In genomic region chr7:6558837-6559236, GRCh38 we compare ENCODE assay signal across 8 cellular contexts.
DNase-seq lines count a peak whose midpoint lies in the region; ATAC-seq and TF ChIP-seq lines count a peak whose summit lies in the region.

No MANE protein-coding gene starts in this region.

- DNase-seq in NCI-H510A treated with DMSO at 0.1 percent for 48 hours (lab: John Stamatoyannopoulos, UW): peak; percentile 7
- no peak for DNase-seq in NCI-H510A (lab: John Stamatoyannopoulos, UW)
- no peak for DNase-seq in HFF-Myc (ENCODE audit: extremely low read depth, low read depth)
- DNase-seq in RWPE1 (ENCODE audit: low spot score): peak; percentile 62
- peak in 37 of 42 donors; percentile 20 to 78 (median 56) for DNase-seq in head of caudate nucleus
- no peak for DNase-seq in GOT3 (lab: John Stamatoyannopoulos, UW)
- no peak for DNase-seq in activated CD4-positive, CD25-positive, alpha-beta regulatory T cell treated with anti-CD3 and anti-CD28 coated beads, Interleukin-2, amount 50 U/mL, for 72 hours

- peak; percentile 59 for TF ChIP-seq CTCF in HFF-Myc (IDR thresholded peaks at IDR 0.05; ENCODE audit: low read depth, low read length, missing control alignments)
- TF ChIP-seq CTCF in RWPE1 (conservative IDR thresholded peaks at IDR 0.05; ENCODE audit: low read depth): peak; percentile 29; the same call in 1 of the 2 replicates

- POLR2A ChIA-PET in RWPE1 (lab: Yijun Ruan, JAX; ENCODE audit: low non-redundant PET): no interaction called here

- no peak for ATAC-seq in HG03439 (IDR thresholded peaks at IDR 0.05; ENCODE audit: unreplicated experiment)

- CTCF ChIA-PET in RWPE1 (lab: Yijun Ruan, JAX): interaction anchor here (0.6 to 1.4 kb wide), 12 partner anchors 9 to 65 kb away, joined by 3 to 11 read pairs (median 4); no protein-coding TSS in a partner anchor

- intact Hi-C loops in head of caudate nucleus (cut with DNase I): no loop called here

- no peak overlapping the region for H3K27ac ChIP-seq in RWPE1

- no peak overlapping the region for H3K4me3 ChIP-seq in HFF-Myc (replicated peaks; ENCODE audit: low read depth, low read length)

Comparison
In these comparisons a context has a peak if more than half of its experiments do, and no peak if none do; other contexts are left out.
1. DNase-seq: peak in NCI-H510A treated with DMSO at 0.1 percent for 48 hours (single experiment), RWPE1 (single experiment) and head of caudate nucleus (37 of 42); none in NCI-H510A (single experiment), HFF-Myc (single experiment), GOT3 (single experiment) and activated CD4-positive, CD25-positive, alpha-beta regulatory T cell treated with anti-CD3 and anti-CD28 coated beads, Interleukin-2, amount 50 U/mL, for 72 hours (single experiment).